1 cellular context compared by ENCODE assay signal in genomic region chr4:38090450-38091246, GRCh38.
TF ChIP-seq lines count a peak whose summit lies in the region.

No MANE protein-coding gene starts in this region.

TF ChIP-seq in GM23338, 12 proteins besides CTCF, POLR2A, EP300 and RAD21 (continued from another document):
- TF ChIP-seq, protein P1, sequence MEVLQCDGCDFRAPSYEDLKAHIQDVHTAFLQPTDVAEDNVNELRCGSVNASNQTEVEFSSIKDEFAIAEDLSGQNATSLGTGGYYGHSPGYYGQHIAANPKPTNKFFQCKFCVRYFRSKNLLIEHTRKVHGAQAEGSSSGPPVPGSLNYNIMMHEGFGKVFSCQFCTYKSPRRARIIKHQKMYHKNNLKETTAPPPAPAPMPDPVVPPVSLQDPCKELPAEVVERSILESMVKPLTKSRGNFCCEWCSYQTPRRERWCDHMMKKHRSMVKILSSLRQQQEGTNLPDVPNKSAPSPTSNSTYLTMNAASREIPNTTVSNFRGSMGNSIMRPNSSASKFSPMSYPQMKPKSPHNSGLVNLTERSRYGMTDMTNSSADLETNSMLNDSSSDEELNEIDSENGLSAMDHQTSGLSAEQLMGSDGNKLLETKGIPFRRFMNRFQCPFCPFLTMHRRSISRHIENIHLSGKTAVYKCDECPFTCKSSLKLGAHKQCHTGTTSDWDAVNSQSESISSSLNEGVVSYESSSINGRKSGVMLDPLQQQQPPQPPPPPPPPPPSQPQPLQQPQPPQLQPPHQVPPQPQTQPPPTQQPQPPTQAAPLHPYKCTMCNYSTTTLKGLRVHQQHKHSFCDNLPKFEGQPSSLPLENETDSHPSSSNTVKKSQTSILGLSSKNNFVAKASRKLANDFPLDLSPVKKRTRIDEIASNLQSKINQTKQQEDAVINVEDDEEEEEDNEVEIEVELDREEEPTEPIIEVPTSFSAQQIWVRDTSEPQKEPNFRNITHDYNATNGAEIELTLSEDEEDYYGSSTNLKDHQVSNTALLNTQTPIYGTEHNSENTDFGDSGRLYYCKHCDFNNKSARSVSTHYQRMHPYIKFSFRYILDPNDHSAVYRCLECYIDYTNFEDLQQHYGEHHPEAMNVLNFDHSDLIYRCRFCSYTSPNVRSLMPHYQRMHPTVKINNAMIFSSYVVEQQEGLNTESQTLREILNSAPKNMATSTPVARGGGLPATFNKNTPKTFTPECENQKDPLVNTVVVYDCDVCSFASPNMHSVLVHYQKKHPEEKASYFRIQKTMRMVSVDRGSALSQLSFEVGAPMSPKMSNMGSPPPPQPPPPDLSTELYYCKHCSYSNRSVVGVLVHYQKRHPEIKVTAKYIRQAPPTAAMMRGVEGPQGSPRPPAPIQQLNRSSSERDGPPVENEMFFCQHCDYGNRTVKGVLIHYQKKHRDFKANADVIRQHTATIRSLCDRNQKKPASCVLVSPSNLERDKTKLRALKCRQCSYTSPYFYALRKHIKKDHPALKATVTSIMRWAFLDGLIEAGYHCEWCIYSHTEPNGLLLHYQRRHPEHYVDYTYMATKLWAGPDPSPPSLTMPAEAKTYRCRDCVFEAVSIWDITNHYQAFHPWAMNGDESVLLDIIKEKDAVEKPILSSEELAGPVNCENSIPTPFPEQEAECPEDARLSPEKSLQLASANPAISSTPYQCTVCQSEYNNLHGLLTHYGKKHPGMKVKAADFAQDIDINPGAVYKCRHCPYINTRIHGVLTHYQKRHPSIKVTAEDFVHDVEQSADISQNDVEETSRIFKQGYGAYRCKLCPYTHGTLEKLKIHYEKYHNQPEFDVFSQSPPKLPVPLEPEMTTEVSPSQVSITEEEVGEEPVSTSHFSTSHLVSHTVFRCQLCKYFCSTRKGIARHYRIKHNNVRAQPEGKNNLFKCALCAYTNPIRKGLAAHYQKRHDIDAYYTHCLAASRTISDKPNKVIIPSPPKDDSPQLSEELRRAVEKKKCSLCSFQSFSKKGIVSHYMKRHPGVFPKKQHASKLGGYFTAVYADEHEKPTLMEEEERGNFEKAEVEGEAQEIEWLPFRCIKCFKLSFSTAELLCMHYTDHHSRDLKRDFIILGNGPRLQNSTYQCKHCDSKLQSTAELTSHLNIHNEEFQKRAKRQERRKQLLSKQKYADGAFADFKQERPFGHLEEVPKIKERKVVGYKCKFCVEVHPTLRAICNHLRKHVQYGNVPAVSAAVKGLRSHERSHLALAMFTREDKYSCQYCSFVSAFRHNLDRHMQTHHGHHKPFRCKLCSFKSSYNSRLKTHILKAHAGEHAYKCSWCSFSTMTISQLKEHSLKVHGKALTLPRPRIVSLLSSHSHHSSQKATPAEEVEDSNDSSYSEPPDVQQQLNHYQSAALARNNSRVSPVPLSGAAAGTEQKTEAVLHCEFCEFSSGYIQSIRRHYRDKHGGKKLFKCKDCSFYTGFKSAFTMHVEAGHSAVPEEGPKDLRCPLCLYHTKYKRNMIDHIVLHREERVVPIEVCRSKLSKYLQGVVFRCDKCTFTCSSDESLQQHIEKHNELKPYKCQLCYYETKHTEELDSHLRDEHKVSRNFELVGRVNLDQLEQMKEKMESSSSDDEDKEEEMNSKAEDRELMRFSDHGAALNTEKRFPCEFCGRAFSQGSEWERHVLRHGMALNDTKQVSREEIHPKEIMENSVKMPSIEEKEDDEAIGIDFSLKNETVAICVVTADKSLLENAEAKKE (CRISPR knock-in tag; IDR thresholded peaks at IDR 0.05), result no peak
- TF ChIP-seq, protein P2, sequence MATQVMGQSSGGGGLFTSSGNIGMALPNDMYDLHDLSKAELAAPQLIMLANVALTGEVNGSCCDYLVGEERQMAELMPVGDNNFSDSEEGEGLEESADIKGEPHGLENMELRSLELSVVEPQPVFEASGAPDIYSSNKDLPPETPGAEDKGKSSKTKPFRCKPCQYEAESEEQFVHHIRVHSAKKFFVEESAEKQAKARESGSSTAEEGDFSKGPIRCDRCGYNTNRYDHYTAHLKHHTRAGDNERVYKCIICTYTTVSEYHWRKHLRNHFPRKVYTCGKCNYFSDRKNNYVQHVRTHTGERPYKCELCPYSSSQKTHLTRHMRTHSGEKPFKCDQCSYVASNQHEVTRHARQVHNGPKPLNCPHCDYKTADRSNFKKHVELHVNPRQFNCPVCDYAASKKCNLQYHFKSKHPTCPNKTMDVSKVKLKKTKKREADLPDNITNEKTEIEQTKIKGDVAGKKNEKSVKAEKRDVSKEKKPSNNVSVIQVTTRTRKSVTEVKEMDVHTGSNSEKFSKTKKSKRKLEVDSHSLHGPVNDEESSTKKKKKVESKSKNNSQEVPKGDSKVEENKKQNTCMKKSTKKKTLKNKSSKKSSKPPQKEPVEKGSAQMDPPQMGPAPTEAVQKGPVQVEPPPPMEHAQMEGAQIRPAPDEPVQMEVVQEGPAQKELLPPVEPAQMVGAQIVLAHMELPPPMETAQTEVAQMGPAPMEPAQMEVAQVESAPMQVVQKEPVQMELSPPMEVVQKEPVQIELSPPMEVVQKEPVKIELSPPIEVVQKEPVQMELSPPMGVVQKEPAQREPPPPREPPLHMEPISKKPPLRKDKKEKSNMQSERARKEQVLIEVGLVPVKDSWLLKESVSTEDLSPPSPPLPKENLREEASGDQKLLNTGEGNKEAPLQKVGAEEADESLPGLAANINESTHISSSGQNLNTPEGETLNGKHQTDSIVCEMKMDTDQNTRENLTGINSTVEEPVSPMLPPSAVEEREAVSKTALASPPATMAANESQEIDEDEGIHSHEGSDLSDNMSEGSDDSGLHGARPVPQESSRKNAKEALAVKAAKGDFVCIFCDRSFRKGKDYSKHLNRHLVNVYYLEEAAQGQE (IDR thresholded peaks at IDR 0.05; ENCODE audit: unreplicated experiment), result no peak
- TF ChIP-seq EZH2phosphoT487 (IDR thresholded peaks at IDR 0.05; ENCODE audit: unreplicated experiment), result no peak
- no peak for TF ChIP-seq ZNF114 (CRISPR knock-in tag; IDR thresholded peaks at IDR 0.05)
- no peak for TF ChIP-seq JUNB (IDR thresholded peaks at IDR 0.05; ENCODE audit: unreplicated experiment)
- TF ChIP-seq STAT1 (IDR thresholded peaks at IDR 0.05; ENCODE audit: unreplicated experiment), result no peak
TF ChIP-seq in GM23338: peak in this region for 0.
